Comparison of ENCODE assay signal across 1 cellular context in the genomic region with DNA sequence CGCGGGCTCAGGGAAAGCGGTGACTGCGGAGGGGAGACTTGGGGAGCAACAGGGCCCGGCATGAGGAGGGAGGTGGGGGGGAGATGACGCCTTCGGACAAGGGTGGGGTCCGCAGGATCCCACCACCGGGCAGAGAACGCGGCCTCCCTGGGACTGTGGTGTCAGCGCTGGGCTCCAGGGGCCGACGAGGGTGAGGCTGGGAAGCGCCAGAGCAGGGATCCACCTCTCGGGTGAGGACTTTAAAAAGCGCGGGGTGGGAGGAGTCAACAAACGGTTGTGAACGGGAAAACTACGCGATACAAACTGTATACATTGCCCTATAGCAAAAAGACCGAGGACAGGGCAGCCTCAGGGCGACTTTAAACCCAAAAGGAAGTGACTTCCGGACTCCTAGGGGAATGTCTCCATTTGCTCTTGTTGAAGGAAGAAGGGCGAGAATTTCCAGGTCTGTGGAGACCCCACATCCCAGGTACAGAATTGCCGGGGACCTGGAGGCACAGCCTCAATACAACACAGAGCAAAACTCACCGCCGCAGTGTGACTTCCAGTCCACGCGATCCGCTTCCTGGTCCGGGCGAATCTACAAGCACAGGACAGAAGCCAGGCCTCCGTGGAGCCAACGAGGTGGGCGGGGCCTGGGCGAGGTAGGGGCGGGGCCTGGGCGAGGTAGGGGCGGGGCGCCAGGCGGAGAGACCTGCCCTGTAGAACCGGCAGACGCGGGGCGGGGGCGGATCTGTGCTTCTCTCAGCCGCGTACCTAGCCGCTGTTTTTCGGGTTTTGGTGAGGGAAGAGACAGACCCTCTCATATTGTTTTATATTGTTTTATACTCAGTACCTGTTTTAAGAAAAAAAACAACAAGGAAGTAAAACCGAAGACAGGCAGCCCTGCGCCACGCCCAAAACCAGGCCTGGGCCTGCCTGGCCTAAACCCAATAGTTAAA.
TF ChIP-seq lines count a peak whose summit lies in the region.

TSS of gene ZNF888 (minus strand) at position 588 of the 941 bp plus-strand sequence. CDS start 5,555 bp downstream, outside the sequence.

TF ChIP-seq in GM23338, 12 proteins besides CTCF, POLR2A, EP300 and RAD21:
- TF ChIP-seq ZNF114 (CRISPR knock-in tag; IDR thresholded peaks at IDR 0.05): no peak
- no peak for TF ChIP-seq ZNF331 (CRISPR knock-in tag; IDR thresholded peaks at IDR 0.05; ENCODE audit: low read depth)
- TF ChIP-seq, protein P1, sequence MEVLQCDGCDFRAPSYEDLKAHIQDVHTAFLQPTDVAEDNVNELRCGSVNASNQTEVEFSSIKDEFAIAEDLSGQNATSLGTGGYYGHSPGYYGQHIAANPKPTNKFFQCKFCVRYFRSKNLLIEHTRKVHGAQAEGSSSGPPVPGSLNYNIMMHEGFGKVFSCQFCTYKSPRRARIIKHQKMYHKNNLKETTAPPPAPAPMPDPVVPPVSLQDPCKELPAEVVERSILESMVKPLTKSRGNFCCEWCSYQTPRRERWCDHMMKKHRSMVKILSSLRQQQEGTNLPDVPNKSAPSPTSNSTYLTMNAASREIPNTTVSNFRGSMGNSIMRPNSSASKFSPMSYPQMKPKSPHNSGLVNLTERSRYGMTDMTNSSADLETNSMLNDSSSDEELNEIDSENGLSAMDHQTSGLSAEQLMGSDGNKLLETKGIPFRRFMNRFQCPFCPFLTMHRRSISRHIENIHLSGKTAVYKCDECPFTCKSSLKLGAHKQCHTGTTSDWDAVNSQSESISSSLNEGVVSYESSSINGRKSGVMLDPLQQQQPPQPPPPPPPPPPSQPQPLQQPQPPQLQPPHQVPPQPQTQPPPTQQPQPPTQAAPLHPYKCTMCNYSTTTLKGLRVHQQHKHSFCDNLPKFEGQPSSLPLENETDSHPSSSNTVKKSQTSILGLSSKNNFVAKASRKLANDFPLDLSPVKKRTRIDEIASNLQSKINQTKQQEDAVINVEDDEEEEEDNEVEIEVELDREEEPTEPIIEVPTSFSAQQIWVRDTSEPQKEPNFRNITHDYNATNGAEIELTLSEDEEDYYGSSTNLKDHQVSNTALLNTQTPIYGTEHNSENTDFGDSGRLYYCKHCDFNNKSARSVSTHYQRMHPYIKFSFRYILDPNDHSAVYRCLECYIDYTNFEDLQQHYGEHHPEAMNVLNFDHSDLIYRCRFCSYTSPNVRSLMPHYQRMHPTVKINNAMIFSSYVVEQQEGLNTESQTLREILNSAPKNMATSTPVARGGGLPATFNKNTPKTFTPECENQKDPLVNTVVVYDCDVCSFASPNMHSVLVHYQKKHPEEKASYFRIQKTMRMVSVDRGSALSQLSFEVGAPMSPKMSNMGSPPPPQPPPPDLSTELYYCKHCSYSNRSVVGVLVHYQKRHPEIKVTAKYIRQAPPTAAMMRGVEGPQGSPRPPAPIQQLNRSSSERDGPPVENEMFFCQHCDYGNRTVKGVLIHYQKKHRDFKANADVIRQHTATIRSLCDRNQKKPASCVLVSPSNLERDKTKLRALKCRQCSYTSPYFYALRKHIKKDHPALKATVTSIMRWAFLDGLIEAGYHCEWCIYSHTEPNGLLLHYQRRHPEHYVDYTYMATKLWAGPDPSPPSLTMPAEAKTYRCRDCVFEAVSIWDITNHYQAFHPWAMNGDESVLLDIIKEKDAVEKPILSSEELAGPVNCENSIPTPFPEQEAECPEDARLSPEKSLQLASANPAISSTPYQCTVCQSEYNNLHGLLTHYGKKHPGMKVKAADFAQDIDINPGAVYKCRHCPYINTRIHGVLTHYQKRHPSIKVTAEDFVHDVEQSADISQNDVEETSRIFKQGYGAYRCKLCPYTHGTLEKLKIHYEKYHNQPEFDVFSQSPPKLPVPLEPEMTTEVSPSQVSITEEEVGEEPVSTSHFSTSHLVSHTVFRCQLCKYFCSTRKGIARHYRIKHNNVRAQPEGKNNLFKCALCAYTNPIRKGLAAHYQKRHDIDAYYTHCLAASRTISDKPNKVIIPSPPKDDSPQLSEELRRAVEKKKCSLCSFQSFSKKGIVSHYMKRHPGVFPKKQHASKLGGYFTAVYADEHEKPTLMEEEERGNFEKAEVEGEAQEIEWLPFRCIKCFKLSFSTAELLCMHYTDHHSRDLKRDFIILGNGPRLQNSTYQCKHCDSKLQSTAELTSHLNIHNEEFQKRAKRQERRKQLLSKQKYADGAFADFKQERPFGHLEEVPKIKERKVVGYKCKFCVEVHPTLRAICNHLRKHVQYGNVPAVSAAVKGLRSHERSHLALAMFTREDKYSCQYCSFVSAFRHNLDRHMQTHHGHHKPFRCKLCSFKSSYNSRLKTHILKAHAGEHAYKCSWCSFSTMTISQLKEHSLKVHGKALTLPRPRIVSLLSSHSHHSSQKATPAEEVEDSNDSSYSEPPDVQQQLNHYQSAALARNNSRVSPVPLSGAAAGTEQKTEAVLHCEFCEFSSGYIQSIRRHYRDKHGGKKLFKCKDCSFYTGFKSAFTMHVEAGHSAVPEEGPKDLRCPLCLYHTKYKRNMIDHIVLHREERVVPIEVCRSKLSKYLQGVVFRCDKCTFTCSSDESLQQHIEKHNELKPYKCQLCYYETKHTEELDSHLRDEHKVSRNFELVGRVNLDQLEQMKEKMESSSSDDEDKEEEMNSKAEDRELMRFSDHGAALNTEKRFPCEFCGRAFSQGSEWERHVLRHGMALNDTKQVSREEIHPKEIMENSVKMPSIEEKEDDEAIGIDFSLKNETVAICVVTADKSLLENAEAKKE (CRISPR knock-in tag; IDR thresholded peaks at IDR 0.05): no peak
- no peak for TF ChIP-seq EZH2phosphoT487 (IDR thresholded peaks at IDR 0.05; ENCODE audit: unreplicated experiment)
- TF ChIP-seq CREB1 (CRISPR knock-in tag; IDR thresholded peaks at IDR 0.05; ENCODE audit: low read depth): peak; percentile 28; the same call in 1 of the 2 replicates
- TF ChIP-seq POLR2AphosphoS5 (IDR thresholded peaks at IDR 0.05; ENCODE audit: low read depth): peak; percentile 73
- TF ChIP-seq, protein P2, sequence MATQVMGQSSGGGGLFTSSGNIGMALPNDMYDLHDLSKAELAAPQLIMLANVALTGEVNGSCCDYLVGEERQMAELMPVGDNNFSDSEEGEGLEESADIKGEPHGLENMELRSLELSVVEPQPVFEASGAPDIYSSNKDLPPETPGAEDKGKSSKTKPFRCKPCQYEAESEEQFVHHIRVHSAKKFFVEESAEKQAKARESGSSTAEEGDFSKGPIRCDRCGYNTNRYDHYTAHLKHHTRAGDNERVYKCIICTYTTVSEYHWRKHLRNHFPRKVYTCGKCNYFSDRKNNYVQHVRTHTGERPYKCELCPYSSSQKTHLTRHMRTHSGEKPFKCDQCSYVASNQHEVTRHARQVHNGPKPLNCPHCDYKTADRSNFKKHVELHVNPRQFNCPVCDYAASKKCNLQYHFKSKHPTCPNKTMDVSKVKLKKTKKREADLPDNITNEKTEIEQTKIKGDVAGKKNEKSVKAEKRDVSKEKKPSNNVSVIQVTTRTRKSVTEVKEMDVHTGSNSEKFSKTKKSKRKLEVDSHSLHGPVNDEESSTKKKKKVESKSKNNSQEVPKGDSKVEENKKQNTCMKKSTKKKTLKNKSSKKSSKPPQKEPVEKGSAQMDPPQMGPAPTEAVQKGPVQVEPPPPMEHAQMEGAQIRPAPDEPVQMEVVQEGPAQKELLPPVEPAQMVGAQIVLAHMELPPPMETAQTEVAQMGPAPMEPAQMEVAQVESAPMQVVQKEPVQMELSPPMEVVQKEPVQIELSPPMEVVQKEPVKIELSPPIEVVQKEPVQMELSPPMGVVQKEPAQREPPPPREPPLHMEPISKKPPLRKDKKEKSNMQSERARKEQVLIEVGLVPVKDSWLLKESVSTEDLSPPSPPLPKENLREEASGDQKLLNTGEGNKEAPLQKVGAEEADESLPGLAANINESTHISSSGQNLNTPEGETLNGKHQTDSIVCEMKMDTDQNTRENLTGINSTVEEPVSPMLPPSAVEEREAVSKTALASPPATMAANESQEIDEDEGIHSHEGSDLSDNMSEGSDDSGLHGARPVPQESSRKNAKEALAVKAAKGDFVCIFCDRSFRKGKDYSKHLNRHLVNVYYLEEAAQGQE (IDR thresholded peaks at IDR 0.05; ENCODE audit: unreplicated experiment): no peak
- TF ChIP-seq STAT1 (IDR thresholded peaks at IDR 0.05; ENCODE audit: unreplicated experiment): no peak
- TF ChIP-seq EZH2 (IDR thresholded peaks at IDR 0.05; ENCODE audit: low read depth, unreplicated experiment): no peak
- TF ChIP-seq JUNB (IDR thresholded peaks at IDR 0.05; ENCODE audit: unreplicated experiment): no peak
- TF ChIP-seq ETS1 (IDR thresholded peaks at IDR 0.05): no peak
- TF ChIP-seq NANOG (IDR thresholded peaks at IDR 0.05; ENCODE audit: borderline replicate concordance): no peak
